ENCODE assay signal across 33 cellular contexts in the genomic region with DNA sequence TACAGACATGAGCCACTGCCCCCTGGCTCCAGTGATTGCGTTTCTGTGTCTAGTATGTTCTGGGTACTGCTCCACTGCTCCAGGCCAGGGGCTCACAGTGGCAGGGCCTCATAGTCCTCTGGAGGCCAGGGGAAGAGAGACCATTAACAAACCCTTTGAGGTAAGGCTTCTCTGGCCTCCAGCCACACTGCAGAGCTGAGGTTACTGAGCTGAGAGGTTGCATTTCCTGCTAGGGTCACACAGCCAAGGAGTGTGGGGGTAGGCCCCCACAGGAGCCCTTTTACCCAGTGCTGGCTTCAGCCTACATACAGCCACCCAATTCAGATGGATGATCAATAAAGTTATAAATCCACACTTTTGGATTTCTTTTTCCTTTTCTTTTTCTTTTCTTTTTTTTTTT. TPM values are rescaled to one million over a fixed set of nuclear protein-coding genes. Genes with fewer than 3 reads are reported as not detected.
"Had no signal": no experiment of that assay in that cellular context is flagged by ENCODE, and none has a peak within 500 bp of the region (broad histone marks: within the 10 kb centered on the region; RNA-seq: fewer than 3 reads in every experiment).

No MANE protein-coding gene starts in this region.

- H3K4me1 ChIP-seq: Peyer's patch had no signal

- DNase-seq: Kasumi-1, NCI-H1048, NCI-H1092 treated with DMSO at 0.1 percent for 48 hours, NCI-H1105 treated with DMSO at 0.1 percent for 48 hours, NCI-H1417, NCI-H1436, NCI-H146, NCI-H1694, NCI-H187, NCI-H1930, NCI-H2029 treated with DMSO at 0.1 percent for 48 hours, NCI-H2081 treated with DMSO at 0.1 percent for 48 hours, NCI-H2107, NCI-H2171, NCI-H226, NCI-H446 treated with DMSO at 0.1 percent for 48 hours, NCI-H510A, NCI-H524, NCI-H526, NCI-H69, NCI-H748 treated with DMSO at 0.1 percent for 48 hours, NCI-H82, OCI-M1, PC-3, Peyer's patch, RPMI8226, SHP77, SIG-M5, SJCRH30, T-cell had no signal

- ATAC-seq: PC-3, SK-N-SH treated with all-trans-retinoic acid at 6 μM for 48 hours, T-cell had no signal

- H3K36me3 ChIP-seq: MG63, Peyer's patch, SJCRH30 had no signal

- H3K4me3 ChIP-seq: MG63, Peyer's patch, SJCRH30, SK-N-MC had no signal

- H3K27me3 ChIP-seq: MG63, Peyer's patch, SJCRH30 had no signal

- H3K9me3 ChIP-seq: MG63, Peyer's patch, SJCRH30 had no signal

- H3K27ac ChIP-seq: Peyer's patch, SJCRH30, SK-N-MC had no signal

RNA-seq across cellular contexts. Expression of a gene that starts 50.4 kb away (rescaled TPM):
- total RNA-seq: Peyer's patch had no signal
